Comparison of ENCODE assay signal across 32 cellular contexts in the genomic region with DNA sequence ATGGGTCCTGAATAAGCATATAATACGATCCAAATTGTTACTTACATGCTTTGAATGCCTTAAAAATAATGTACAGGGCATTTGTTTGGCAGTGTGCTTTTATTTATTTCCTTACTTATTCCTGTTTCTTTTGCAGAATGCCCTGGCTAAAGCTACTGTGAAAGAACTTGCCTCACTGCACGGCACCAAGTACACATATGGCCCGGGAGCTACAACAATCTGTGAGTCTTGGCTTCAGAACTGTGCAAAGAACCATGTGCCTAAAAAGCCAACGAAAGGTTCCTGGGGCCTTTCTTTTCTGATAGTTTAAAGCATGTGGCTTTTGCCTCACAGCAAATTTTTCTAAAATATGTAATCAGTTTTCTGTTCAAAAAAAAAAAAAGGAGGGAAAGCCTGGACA. TPM values are rescaled to one million over a fixed set of nuclear protein-coding genes. Genes with fewer than 3 reads are reported as not detected.
"Had no signal": no experiment of that assay in that cellular context is flagged by ENCODE, and none has a peak within 500 bp of the region (broad histone marks: within the 10 kb centered on the region; RNA-seq: fewer than 3 reads in every experiment).

No MANE protein-coding gene starts in this region.

- H3K27ac Mint-ChIP-seq: activated CD4-positive, alpha-beta memory T cell treated with anti-CD3 and anti-CD28 coated beads for 36 hours; activated CD4-positive, alpha-beta T cell treated with anti-CD3 and anti-CD28 coated beads for 36 hours; activated CD4-positive, alpha-beta T cell treated with anti-CD3 and anti-CD28 coated beads, Interleukin-2, amount 10 ng/mL, durations not matched to agents 24 days and 14 days; activated CD8-positive, alpha-beta memory T cell treated with anti-CD3 and anti-CD28 coated beads, Interleukin-2, amount 10 ng/mL, durations not matched to agents 7 days and 5 days; activated CD8-positive, alpha-beta T cell treated with anti-CD3 and anti-CD28 coated beads, Interleukin-2, amount 10 ng/mL, durations not matched to agents 7 days and 5 days; activated naive CD4-positive, alpha-beta T cell treated with anti-CD3 and anti-CD28 coated beads, Interleukin-2, amount 10 ng/mL, durations not matched to agents 7 days and 5 days; activated naive CD4-positive, alpha-beta T cell treated with anti-CD3 and anti-CD28 coated beads, Interleukin-2, amount 50 U/mL, for 72 hours; activated naive CD8-positive, alpha-beta T cell treated with anti-CD3 and anti-CD28 coated beads, Interleukin-2, amount 10 ng/mL, durations not matched to agents 7 days and 5 days; dendritic cell treated with granulocyte-macrophage colony-stimulating factor and Interleukin-4, amounts not matched to agents 40 ng/mL and 50 ng/mL, for 4 days; endodermal cell had no signal

- H3K4me3 Mint-ChIP-seq: activated CD4-positive, alpha-beta memory T cell treated with anti-CD3 and anti-CD28 coated beads for 36 hours; activated CD4-positive, alpha-beta T cell treated with anti-CD3 and anti-CD28 coated beads for 36 hours; activated CD4-positive, alpha-beta T cell treated with anti-CD3 and anti-CD28 coated beads, Interleukin-2, amount 10 ng/mL, durations not matched to agents 24 days and 14 days; activated CD8-positive, alpha-beta memory T cell treated with anti-CD3 and anti-CD28 coated beads, Interleukin-2, amount 10 ng/mL, durations not matched to agents 7 days and 5 days; activated CD8-positive, alpha-beta T cell treated with anti-CD3 and anti-CD28 coated beads, Interleukin-2, amount 10 ng/mL, durations not matched to agents 7 days and 5 days; activated naive CD4-positive, alpha-beta T cell treated with anti-CD3 and anti-CD28 coated beads, Interleukin-2, amount 10 ng/mL, durations not matched to agents 7 days and 5 days; activated naive CD8-positive, alpha-beta T cell treated with anti-CD3 and anti-CD28 coated beads, Interleukin-2, amount 10 ng/mL, durations not matched to agents 7 days and 5 days; dendritic cell treated with granulocyte-macrophage colony-stimulating factor and Interleukin-4, amounts not matched to agents 40 ng/mL and 50 ng/mL, for 4 days; endodermal cell had no signal

- H3K27ac ChIP-seq: coronary artery, foreskin keratinocyte, gastrocnemius medialis, heart left ventricle had no signal

- ATAC-seq: activated CD4-positive, alpha-beta T cell treated with anti-CD3 and anti-CD28 coated beads for 36 hours; activated CD8-positive, alpha-beta memory T cell treated with anti-CD3 and anti-CD28 coated beads, Interleukin-2, amount 10 ng/mL, durations not matched to agents 7 days and 5 days; activated CD8-positive, alpha-beta T cell treated with anti-CD3 and anti-CD28 coated beads, Interleukin-2, amount 10 ng/mL, durations not matched to agents 7 days and 5 days; activated naive CD4-positive, alpha-beta T cell treated with anti-CD3 and anti-CD28 coated beads, Interleukin-2, amount 50 U/mL, for 72 hours; esophagus mucosa; foreskin keratinocyte; gastrocnemius medialis; heart left ventricle had no signal

- H3K4me1 Mint-ChIP-seq: activated CD4-positive, alpha-beta T cell treated with anti-CD3 and anti-CD28 coated beads for 36 hours; activated CD4-positive, alpha-beta T cell treated with anti-CD3 and anti-CD28 coated beads, Interleukin-2, amount 10 ng/mL, durations not matched to agents 24 days and 14 days; activated CD8-positive, alpha-beta memory T cell treated with anti-CD3 and anti-CD28 coated beads, Interleukin-2, amount 10 ng/mL, durations not matched to agents 7 days and 5 days; activated naive CD4-positive, alpha-beta T cell treated with anti-CD3 and anti-CD28 coated beads, Interleukin-2, amount 10 ng/mL, durations not matched to agents 7 days and 5 days; activated naive CD8-positive, alpha-beta T cell treated with anti-CD3 and anti-CD28 coated beads, Interleukin-2, amount 10 ng/mL, durations not matched to agents 7 days and 5 days; endodermal cell had no signal

- H3K9me3 Mint-ChIP-seq: activated CD4-positive, alpha-beta memory T cell treated with anti-CD3 and anti-CD28 coated beads for 36 hours; activated CD4-positive, alpha-beta T cell treated with anti-CD3 and anti-CD28 coated beads, Interleukin-2, amount 10 ng/mL, durations not matched to agents 24 days and 14 days; activated naive CD4-positive, alpha-beta T cell treated with anti-CD3 and anti-CD28 coated beads, Interleukin-2, amount 10 ng/mL, durations not matched to agents 7 days and 5 days; activated naive CD4-positive, alpha-beta T cell treated with anti-CD3 and anti-CD28 coated beads, Interleukin-2, amount 50 U/mL, for 72 hours; activated naive CD8-positive, alpha-beta T cell treated with anti-CD3 and anti-CD28 coated beads, Interleukin-2, amount 10 ng/mL, durations not matched to agents 7 days and 5 days; dendritic cell treated with granulocyte-macrophage colony-stimulating factor and Interleukin-4, amounts not matched to agents 40 ng/mL and 50 ng/mL, for 4 days; endodermal cell had no signal

- DNase-seq: activated CD4-positive, alpha-beta memory T cell treated with anti-CD3 and anti-CD28 coated beads for 36 hours; activated CD4-positive, alpha-beta T cell treated with anti-CD3 and anti-CD28 coated beads for 36 hours; activated CD4-positive, alpha-beta T cell treated with anti-CD3 and anti-CD28 coated beads, Interleukin-2, amount 10 ng/mL, durations not matched to agents 24 days and 14 days; activated CD4-positive, CD25-positive, alpha-beta regulatory T cell; activated CD4-positive, CD25-positive, alpha-beta regulatory T cell treated with anti-CD3 and anti-CD28 coated beads, Interleukin-2, amount 50 U/mL, for 72 hours; activated CD8-positive, alpha-beta memory T cell treated with anti-CD3 and anti-CD28 coated beads, Interleukin-2, amount 10 ng/mL, durations not matched to agents 7 days and 5 days; activated CD8-positive, alpha-beta memory T cell treated with anti-CD3 and anti-CD28 coated beads, Interleukin-2, amount 50 U/mL, for 4 hours; activated CD8-positive, alpha-beta T cell treated with anti-CD3 and anti-CD28 coated beads, Interleukin-2, amount 10 ng/mL, durations not matched to agents 7 days and 5 days; activated gamma-delta T cell; activated naive CD4-positive, alpha-beta T cell; activated naive CD4-positive, alpha-beta T cell treated with anti-CD3 and anti-CD28 coated beads, Interleukin-2, amount 10 ng/mL, durations not matched to agents 7 days and 5 days; activated naive CD8-positive, alpha-beta T cell treated with anti-CD3 and anti-CD28 coated beads, Interleukin-2, amount 10 ng/mL, durations not matched to agents 7 days and 5 days; activated T-cell treated with anti-CD3 and anti-CD28 coated beads, Interleukin-2, amount 50 U/mL, for 1 hour; activated T-cell treated with anti-CD3 and anti-CD28 coated beads, Interleukin-2, amount 50 U/mL, for 48 hours; amniotic stem cell; anterior cingulate cortex; effector memory CD4-positive, alpha-beta T cell; endodermal cell; foreskin keratinocyte; gastrocnemius medialis; glutamatergic neuron; heart left ventricle; T-helper 2 cell had no signal

- H3K4me3 ChIP-seq: coronary artery, dorsolateral prefrontal cortex, gastrocnemius medialis, heart left ventricle had no signal

- H3K36me3 Mint-ChIP-seq: activated CD4-positive, alpha-beta memory T cell treated with anti-CD3 and anti-CD28 coated beads for 36 hours; activated CD8-positive, alpha-beta memory T cell treated with anti-CD3 and anti-CD28 coated beads, Interleukin-2, amount 10 ng/mL, durations not matched to agents 7 days and 5 days; activated naive CD4-positive, alpha-beta T cell treated with anti-CD3 and anti-CD28 coated beads, Interleukin-2, amount 10 ng/mL, durations not matched to agents 7 days and 5 days; activated naive CD4-positive, alpha-beta T cell treated with anti-CD3 and anti-CD28 coated beads, Interleukin-2, amount 50 U/mL, for 72 hours; activated naive CD8-positive, alpha-beta T cell treated with anti-CD3 and anti-CD28 coated beads, Interleukin-2, amount 10 ng/mL, durations not matched to agents 7 days and 5 days had no signal

- H3K36me3 ChIP-seq: gastrocnemius medialis, heart left ventricle had no signal

- H3K9me3 ChIP-seq: gastrocnemius medialis, heart left ventricle had no signal

- H3K27me3 ChIP-seq: gastrocnemius medialis had no signal

- H3K4me1 ChIP-seq: foreskin keratinocyte had no signal

- H3K27me3 Mint-ChIP-seq: dendritic cell treated with granulocyte-macrophage colony-stimulating factor and Interleukin-4, amounts not matched to agents 40 ng/mL and 50 ng/mL, for 4 days had no signal

RNA-seq across cellular contexts. Expression of gene CPA3, which starts 7.8 kb away (rescaled TPM):
- total RNA-seq: activated CD4-positive, alpha-beta memory T cell treated with anti-CD3 and anti-CD28 coated beads for 36 hours; activated CD4-positive, alpha-beta T cell treated with anti-CD3 and anti-CD28 coated beads for 36 hours; activated CD4-positive, alpha-beta T cell treated with anti-CD3 and anti-CD28 coated beads, Interleukin-2, amount 10 ng/mL, durations not matched to agents 24 days and 14 days; activated CD8-positive, alpha-beta memory T cell treated with anti-CD3 and anti-CD28 coated beads for 36 hours; activated CD8-positive, alpha-beta memory T cell treated with anti-CD3 and anti-CD28 coated beads, Interleukin-2, amount 10 ng/mL, durations not matched to agents 7 days and 5 days; activated CD8-positive, alpha-beta T cell treated with anti-CD3 and anti-CD28 coated beads, Interleukin-2, amount 10 ng/mL, durations not matched to agents 7 days and 5 days; activated naive CD8-positive, alpha-beta T cell treated with anti-CD3 and anti-CD28 coated beads, Interleukin-2, amount 10 ng/mL, durations not matched to agents 7 days and 5 days; astrocyte; endodermal cell; epithelial cell of proximal tubule; foreskin keratinocyte; T-helper 1 cell treated with Interleukin-12 subunit alpha and Interleukin-12 subunit beta and Interleukin-4 antibody, amounts not matched to agents 30 ng/mL and 1 ng/mL, for 36 hours had no signal

RNA-seq across cellular contexts. Expression of gene CPB1, which starts 29.7 kb away (rescaled TPM):
- total RNA-seq: activated CD4-positive, alpha-beta memory T cell treated with anti-CD3 and anti-CD28 coated beads for 36 hours; activated CD4-positive, alpha-beta T cell treated with anti-CD3 and anti-CD28 coated beads for 36 hours; activated CD4-positive, alpha-beta T cell treated with anti-CD3 and anti-CD28 coated beads, Interleukin-2, amount 10 ng/mL, durations not matched to agents 24 days and 14 days; activated CD8-positive, alpha-beta memory T cell treated with anti-CD3 and anti-CD28 coated beads for 36 hours; activated CD8-positive, alpha-beta memory T cell treated with anti-CD3 and anti-CD28 coated beads, Interleukin-2, amount 10 ng/mL, durations not matched to agents 7 days and 5 days; activated CD8-positive, alpha-beta T cell treated with anti-CD3 and anti-CD28 coated beads, Interleukin-2, amount 10 ng/mL, durations not matched to agents 7 days and 5 days; activated naive CD4-positive, alpha-beta T cell treated with anti-CD3 and anti-CD28 coated beads, Interleukin-2, amount 50 U/mL, for 72 hours; activated naive CD8-positive, alpha-beta T cell treated with anti-CD3 and anti-CD28 coated beads, Interleukin-2, amount 10 ng/mL, durations not matched to agents 7 days and 5 days; astrocyte; epithelial cell of proximal tubule; esophagus mucosa; foreskin keratinocyte; T-helper 1 cell treated with Interleukin-12 subunit alpha and Interleukin-12 subunit beta and Interleukin-4 antibody, amounts not matched to agents 30 ng/mL and 1 ng/mL, for 36 hours had no signal
